Comparison of ENCODE assay signal across 1 cellular context in genomic region chr12:121816925-121817647, GRCh38.
TF ChIP-seq lines count a peak whose summit lies in the region.

No MANE protein-coding gene starts in this region.

TF ChIP-seq in IMR-90, 13 proteins besides CTCF, POLR2A, EP300 and RAD21 (continued from another document):
- TF ChIP-seq MAZ (IDR thresholded peaks at IDR 0.05; ENCODE audit: borderline replicate concordance, low read depth, low read length) = no peak
- TF ChIP-seq NFE2L2 (IDR thresholded peaks at IDR 0.05; ENCODE audit: low read depth, low read length) = no peak
- no peak for TF ChIP-seq RCOR1 (IDR thresholded peaks at IDR 0.05; ENCODE audit: insufficient replicate concordance, low read length)
- TF ChIP-seq FOS (IDR thresholded peaks at IDR 0.05; ENCODE audit: low read depth, low read length) = no peak
